Comparison of ENCODE assay signal across 8 cellular contexts in the genomic region with DNA sequence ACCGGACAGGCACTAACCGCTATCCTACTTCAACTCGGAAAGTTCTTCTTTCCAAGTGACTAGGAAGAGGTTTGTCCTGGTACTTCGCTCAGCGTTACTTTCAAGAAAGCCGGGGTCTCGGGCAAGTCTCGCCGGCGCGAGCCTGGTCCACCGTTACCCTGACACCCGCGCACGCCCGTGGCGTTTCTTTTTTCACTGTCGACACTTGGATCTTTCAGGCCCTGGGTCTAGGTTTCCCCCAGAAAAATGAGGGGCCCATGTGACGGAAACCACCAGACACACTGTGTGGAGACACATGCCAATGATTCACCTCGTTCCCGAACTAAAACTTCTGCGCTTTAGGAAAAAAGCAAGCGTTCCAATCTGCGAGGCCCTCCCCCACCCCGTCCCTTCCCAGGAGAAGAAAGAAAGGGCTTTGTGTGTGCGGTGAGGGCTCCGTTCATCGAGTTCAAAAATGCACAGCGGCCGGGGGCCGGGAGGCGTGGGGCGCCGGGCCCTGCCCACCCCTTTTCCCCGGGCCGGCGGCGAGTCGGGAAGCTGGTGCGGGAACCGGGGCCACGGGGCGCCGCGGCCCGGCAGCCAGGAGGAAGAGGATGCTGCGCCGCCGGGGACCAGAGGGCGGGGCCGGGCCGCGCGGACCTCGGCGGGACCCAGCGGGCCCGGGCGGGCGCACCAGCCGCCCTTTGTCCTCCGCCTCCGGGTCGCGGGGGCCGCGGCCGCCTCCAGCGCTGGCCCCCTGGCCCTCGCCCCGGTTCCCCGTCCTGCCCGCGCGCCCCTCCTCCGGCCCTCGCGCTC.
A peak's percentile ranks its signal among the peaks of the same experiment; 100 is the strongest.
DNase-seq lines count a peak whose midpoint lies in the region; ATAC-seq and FAIRE-seq lines count a peak whose summit lies in the region.

No MANE protein-coding gene starts in this region.

- no peak overlapping the region for H3K27ac Mint-ChIP-seq in activated naive CD4-positive, alpha-beta T cell treated with anti-CD3 and anti-CD28 coated beads, Interleukin-2, amount 50 U/mL, for 24 hours

- H3K4me1 Mint-ChIP-seq in activated naive CD4-positive, alpha-beta T cell treated with anti-CD3 and anti-CD28 coated beads, Interleukin-2, amount 50 U/mL, for 24 hours, result peaks cover 15% of the 10 kb centered on the region

- no peak for FAIRE-seq in urothelium cell line (lab: Jason Lieb, UNC)

- H3K9me3 Mint-ChIP-seq in activated naive CD4-positive, alpha-beta T cell treated with anti-CD3 and anti-CD28 coated beads, Interleukin-2, amount 50 U/mL, for 24 hours, result no peaks in the 10 kb centered on the region

- H3K36me3 Mint-ChIP-seq in activated naive CD4-positive, alpha-beta T cell treated with anti-CD3 and anti-CD28 coated beads, Interleukin-2, amount 50 U/mL, for 24 hours, result peaks cover 2% of the 10 kb centered on the region

- peaks cover 57% of the 10 kb centered on the region for H3K27me3 Mint-ChIP-seq in activated naive CD4-positive, alpha-beta T cell treated with anti-CD3 and anti-CD28 coated beads, Interleukin-2, amount 50 U/mL, for 24 hours

- DNase-seq in activated naive CD4-positive, alpha-beta T cell treated with anti-CD3 and anti-CD28 coated beads, Interleukin-2, amount 50 U/mL, for 16 hours, result no peak
- DNase-seq in amniotic epithelial cell (ENCODE audit: low read depth) (peak; percentile 45), hepatic stellate cell (ENCODE audit: low spot score) (peak; percentile 50), putamen (ENCODE audit: low spot score) (peak; percentile 39), urothelium cell line (ENCODE audit: low spot score) (no peak)
- no peak for DNase-seq in stimulated activated naive CD4-positive, alpha-beta T cell treated with Interleukin-2 at 50 U/mL for 16 hours (lab: John Stamatoyannopoulos, UW)

- peak overlapping the region; percentile 73 for H3K4me3 Mint-ChIP-seq in activated naive CD4-positive, alpha-beta T cell treated with anti-CD3 and anti-CD28 coated beads, Interleukin-2, amount 50 U/mL, for 24 hours

- ATAC-seq in GM18868 (IDR thresholded peaks at IDR 0.05; ENCODE audit: unreplicated experiment), result no peak

Comparison
In these comparisons a context has a peak if more than half of its experiments do, and no peak if none do; other contexts are left out.
1. DNase-seq: peak in amniotic epithelial cell (single experiment), hepatic stellate cell (single experiment) and putamen (single experiment); none in activated naive CD4-positive, alpha-beta T cell treated with anti-CD3 and anti-CD28 coated beads, Interleukin-2, amount 50 U/mL, for 16 hours (single experiment), stimulated activated naive CD4-positive, alpha-beta T cell treated with Interleukin-2 at 50 U/mL for 16 hours (single experiment) and urothelium cell line (single experiment).